In genomic region chr11:111367411-111368284, GRCh38 we compare ENCODE assay signal across 10 cellular contexts.
DNase-seq lines count a peak whose midpoint lies in the region; ATAC-seq and TF ChIP-seq lines count a peak whose summit lies in the region.
"Had no signal": no experiment of that assay in that cellular context is flagged by ENCODE, and none has a peak within 500 bp of the region (broad histone marks: within the 10 kb centered on the region; RNA-seq: fewer than 3 reads in every experiment).

No MANE protein-coding gene starts in this region.

- H3K36me3 Mint-ChIP-seq in nephron progenitor cell (ENCODE audit: low read depth): no peaks in the 10 kb centered on the region
- H3K36me3 Mint-ChIP-seq in effector memory CD8-positive, alpha-beta T cell (ENCODE audit: insufficient read depth): no peaks in the 10 kb centered on the region

- no peak for TF ChIP-seq CTCF in nephron progenitor cell (IDR thresholded peaks at IDR 0.05)

- peaks cover 18% of the 10 kb centered on the region for H3K27me3 Mint-ChIP-seq in nephron progenitor cell (ENCODE audit: low read depth, poor library complexity)
- H3K27me3 Mint-ChIP-seq in effector memory CD8-positive, alpha-beta T cell: peaks cover 12 to 52% of the 10 kb centered on the region in 2 donors

- peaks cover 5% of the 10 kb centered on the region for H3K4me1 Mint-ChIP-seq in nephron progenitor cell
- no peaks in the 10 kb centered on the region for H3K4me1 Mint-ChIP-seq in effector memory CD8-positive, alpha-beta T cell (ENCODE audit: low read depth in 2 of 2)
- H3K4me1 Mint-ChIP-seq: central memory CD8-positive, alpha-beta T cell had no signal

- H3K9me3 Mint-ChIP-seq in nephron progenitor cell: no peaks in the 10 kb centered on the region
- H3K9me3 Mint-ChIP-seq in effector memory CD8-positive, alpha-beta T cell: no peaks in the 10 kb centered on the region
- H3K9me3 Mint-ChIP-seq: central memory CD8-positive, alpha-beta T cell had no signal

- no peak overlapping the region for H3K4me3 Mint-ChIP-seq in nephron progenitor cell
- no peak overlapping the region for H3K4me3 Mint-ChIP-seq in effector memory CD8-positive, alpha-beta T cell
- H3K4me3 Mint-ChIP-seq: central memory CD8-positive, alpha-beta T cell had no signal

- ATAC-seq in GM18909 (IDR thresholded peaks at IDR 0.05; ENCODE audit: poor library complexity, unreplicated experiment) (peak; percentile 57), GM21723 (IDR thresholded peaks at IDR 0.05; ENCODE audit: unreplicated experiment) (peak; percentile 55), HG03354 (IDR thresholded peaks at IDR 0.05; ENCODE audit: poor library complexity, severe bottlenecking, unreplicated experiment) (peak; percentile 60)
- no peak for ATAC-seq in effector memory CD8-positive, alpha-beta T cell (replicated peaks)

- peak overlapping the region; percentile 61 for H3K27ac Mint-ChIP-seq in nephron progenitor cell
- H3K27ac Mint-ChIP-seq in effector memory CD8-positive, alpha-beta T cell: no peak overlapping the region

- no peak for DNase-seq in nephron progenitor cell
- DNase-seq in activated CD4-positive, alpha-beta T cell treated with anti-CD3 and anti-CD28 coated beads, Interleukin-2, amount 50 U/mL, for 48 hours: no peak
- no peak for DNase-seq in inferior parietal cortex (ENCODE audit: extremely low spot score)
- no peak for DNase-seq in effector memory CD8-positive, alpha-beta T cell
- no peak for DNase-seq in NCI-H1048 (lab: John Stamatoyannopoulos, UW)
- DNase-seq: OCI-M1 had no signal
